18 cellular contexts compared by ENCODE assay signal in genomic region chr4:70061980-70062379, GRCh38. TPM values are rescaled to one million over a fixed set of nuclear protein-coding genes. Genes with fewer than 3 reads are reported as not detected.
DNase-seq lines count a peak whose midpoint lies in the region; ATAC-seq, FAIRE-seq and TF ChIP-seq lines count a peak whose summit lies in the region.
"Had no signal": no experiment of that assay in that cellular context is flagged by ENCODE, and none has a peak within 500 bp of the region (broad histone marks: within the 10 kb centered on the region; RNA-seq: fewer than 3 reads in every experiment).

No MANE protein-coding gene starts in this region.

- no TSS peak for BruUV-seq in GM12878 (replicated peaks; lab: Mats Ljungman, UMichigan)

- no peak overlapping the region for H3K9ac ChIP-seq in GM12878 (ENCODE audit: control insufficient read depth, insufficient read depth, low read length)

- H3K27me3 ChIP-seq in GM12878 (replicated peaks in 1 of 2; ENCODE audit: control insufficient read depth in 2 of 2, insufficient read depth in 2 of 2, low read length in 1 of 2): no peaks in the 10 kb centered on the region
- H3K27me3 ChIP-seq: testis had no signal

- SMC1A ChIA-PET in GM12878 (lab: Charles Lee; ENCODE audit: uncharacterized antibody, unreplicated experiment): interaction anchor here (1.0 to 1.6 kb wide), 2 partner anchors 9 to 11 kb away, joined by 3 to 7 read pairs; no protein-coding TSS in a partner anchor

- RAD21 ChIA-PET in GM12878 (lab: Charles Lee; ENCODE audit: unreplicated experiment): no interaction called here

- intact Hi-C loops in GM12878 (cut with micrococcal nuclease; ENCODE audit: unreplicated experiment): no loop called here

- H3K79me2 ChIP-seq in GM12878 (ENCODE audit: control insufficient read depth, insufficient read depth, low read length): no peaks in the 10 kb centered on the region

- H3K4me2 ChIP-seq in GM12878 (ENCODE audit: control insufficient read depth, insufficient read depth): no peak overlapping the region

- no peaks in the 10 kb centered on the region for H3K4me1 ChIP-seq in GM12878 (ENCODE audit: control insufficient read depth, insufficient read depth, low read length)
- H3K4me1 ChIP-seq: testis had no signal

- FAIRE-seq in GM12878 (lab: Jason Lieb, UNC) (no peak), H54 (lab: Jason Lieb, UNC) (no peak), RCC 7860 (lab: Jason Lieb, UNC) (no peak)

- no peak for TF ChIP-seq EP300 in GM12878 (IDR thresholded peaks at IDR 0.05; ENCODE audit: borderline replicate concordance in 1 of 2, control insufficient read depth in 1 of 2, low read depth in 2 of 2, low read length in 2 of 2)

- no peak for TF ChIP-seq CTCF in GM12878 (IDR thresholded peaks at IDR 0.05 in 2 of 3, conservative IDR thresholded peaks at IDR 0.05 in 1 of 3; ENCODE audit: control insufficient read depth in 2 of 3, extremely low read depth in 1 of 3, insufficient read depth in 1 of 3, low read depth in 3 of 3, low read length in 3 of 3)

- H3K9me3 ChIP-seq in GM12878 (replicated peaks; ENCODE audit: control insufficient read depth, insufficient read depth, low read length): no peaks in the 10 kb centered on the region
- H3K9me3 ChIP-seq: testis had no signal

- in situ Hi-C loops in GM12878 (cut with MboI): no loop called here

- H3K4me3 ChIP-seq in GM12878: no peak overlapping the region
- H3K4me3 ChIP-seq: testis had no signal

- DNase-seq in GM12878 (ENCODE audit: low read depth, low spot score): peak; percentile 13
- DNase-seq in H54 (ENCODE audit: insufficient read length, low spot score): no peak
- DNase-seq in GM19238 (ENCODE audit: insufficient read length, low spot score): no peak
- DNase-seq in RCC 7860 (ENCODE audit: low spot score): no peak
- DNase-seq: activated CD4-positive, alpha-beta T cell treated with anti-CD3 and anti-CD28 coated beads, Interleukin-2, amount 10 ng/mL, durations not matched to agents 7 days and 5 days; CD8-positive, alpha-beta memory T cell; GDM1; NCI-H1048; NCI-H510A; T-helper 17 cell; testis had no signal

- ATAC-seq in GM19324 (IDR thresholded peaks at IDR 0.05; ENCODE audit: low FRiP score, unreplicated experiment) (peak; percentile 89), HG02571 (IDR thresholded peaks at IDR 0.05; ENCODE audit: unreplicated experiment) (peak; percentile 86), HG03097 (IDR thresholded peaks at IDR 0.05; ENCODE audit: low FRiP score, unreplicated experiment) (peak; percentile 99), GM12878 (peak; percentile 86)
- ATAC-seq: Panc1, T-helper 17 cell had no signal

- no peaks in the 10 kb centered on the region for H4K20me1 ChIP-seq in GM12878 (ENCODE audit: control insufficient read depth, insufficient read depth)

- CTCF ChIA-PET in GM12878 (lab: Yijun Ruan, JAX): no interaction called here

- WGBS in GM12878 (ENCODE audit: insufficient coverage, insufficient replicate concordance, low lambda C conversion rate, missing lambda C conversion rate): 0% methylated on average over 1 of the region's 1 CpG

- TF ChIP-seq RAD21 in GM12878 (IDR thresholded peaks at IDR 0.05; ENCODE audit: insufficient read depth, low read depth, low read length): no peak

- H3K27ac ChIP-seq in GM12878 (ENCODE audit: control insufficient read depth, insufficient read depth): no peak overlapping the region
- H3K27ac ChIP-seq: testis had no signal

- no peak for TF ChIP-seq POLR2A in GM12878 (IDR thresholded peaks at IDR 0.05; ENCODE audit: low read depth, low read length)
- TF ChIP-seq POLR2A in H54 (IDR thresholded peaks at IDR 0.05; ENCODE audit: low read depth, low read length): no peak

- POLR2A ChIA-PET in GM12878 (lab: Charles Lee): no interaction called here

- H3K36me3 ChIP-seq in GM12878 (ENCODE audit: control insufficient read depth in 2 of 2, insufficient read depth in 2 of 2, low read length in 1 of 2): no peaks in the 10 kb centered on the region

- H2AFZ ChIP-seq in GM12878 (ENCODE audit: control insufficient read depth, low read depth, low read length): no peak overlapping the region

TF ChIP-seq in GM12878, 131 proteins besides CTCF, POLR2A, EP300 and RAD21:
- TF ChIP-seq CUX1 (IDR thresholded peaks at IDR 0.05; ENCODE audit: insufficient replicate concordance, low read depth, low read length) (no peak), RUNX3 (IDR thresholded peaks at IDR 0.05; ENCODE audit: low read length) (peak; percentile 31; the same call in 1 of the 2 replicates)

RNA-seq across cellular contexts. Expression of gene HTN1, which starts 11.7 kb away (rescaled TPM):
- not detected in 2 replicates for total RNA-seq in GM12878 (2013; cell fraction: nucleolus; rRNA removed)
- total RNA-seq in GM12878 (2014; rRNA removed) (not detected in 2 replicates), GM12878 (2014; rRNA removed; fragmentation: Illumina TruSeq; extraction: Trizol) (not detected in 2 replicates), GM12878 (2021) (not detected in 2 replicates)
- not detected for polyA plus RNA-seq in GM12878 (2011; ENCODE audit: low read depth)
- polyA plus RNA-seq in GM12878 (2011; rRNA removed) (not detected in 2 replicates), GM12878 (2014; fragmentation: Illumina TruSeq; extraction: Trizol) (0.03 TPM in 1 of 2 replicates, not detected in the other), GM12878 (2014; fragmentation: Nextera tagmentation; extraction: Ambion mirVana) (not detected), GM12878 (2014; rRNA removed) (not detected in 2 replicates), GM12878 (2016; fragmentation: Nextera tagmentation; extraction: Ambion mirVana) (not detected)
- not detected in 2 replicates for polyA plus RNA-seq in GM12878 (2011; cell fraction: cytosol; rRNA removed)
- not detected in 2 replicates for polyA plus RNA-seq in GM12878 (2011; cell fraction: nucleus; rRNA removed)
- not detected in 2 replicates for polyA plus RNA-seq in GM12878 (2012)
- not detected in 2 replicates for polyA minus RNA-seq in GM12878 (2011; rRNA and poly(A)+ RNA removed)
- not detected in 2 replicates for polyA minus RNA-seq in GM12878 (2011; cell fraction: cytosol; rRNA and poly(A)+ RNA removed)
- polyA minus RNA-seq in GM12878 (2011; cell fraction: nucleus; rRNA and poly(A)+ RNA removed): not detected in 2 replicates
- total RNA-seq: activated CD4-positive, alpha-beta T cell treated with anti-CD3 and anti-CD28 coated beads, Interleukin-2, amount 10 ng/mL, durations not matched to agents 7 days and 5 days; CD8-positive, alpha-beta memory T cell; mesenteric fat pad; omental fat pad; T-helper 17 cell; testis had no signal
- polyA plus RNA-seq: CD8-positive, alpha-beta memory T cell had no signal

RNA-seq across cellular contexts. Expression of gene HTN3, which starts 33.7 kb away (rescaled TPM):
- not detected in 2 replicates for total RNA-seq in GM12878 (2013; cell fraction: nucleolus; rRNA removed)
- total RNA-seq in GM12878 (2014; rRNA removed) (not detected in 2 replicates), GM12878 (2014; rRNA removed; fragmentation: Illumina TruSeq; extraction: Trizol) (not detected in 2 replicates), GM12878 (2021) (not detected in 2 replicates)
- not detected for polyA plus RNA-seq in GM12878 (2011; ENCODE audit: low read depth)
- polyA plus RNA-seq in GM12878 (2011; rRNA removed) (not detected in 2 replicates), GM12878 (2014; fragmentation: Illumina TruSeq; extraction: Trizol) (not detected in 2 replicates), GM12878 (2014; fragmentation: Nextera tagmentation; extraction: Ambion mirVana) (not detected), GM12878 (2014; rRNA removed) (not detected in 2 replicates), GM12878 (2016; fragmentation: Nextera tagmentation; extraction: Ambion mirVana) (not detected)
- polyA plus RNA-seq in GM12878 (2011; cell fraction: cytosol; rRNA removed): not detected in 2 replicates
- not detected in 2 replicates for polyA plus RNA-seq in GM12878 (2011; cell fraction: nucleus; rRNA removed)
- polyA plus RNA-seq in GM12878 (2012): not detected in 2 replicates
- not detected in 2 replicates for polyA minus RNA-seq in GM12878 (2011; rRNA and poly(A)+ RNA removed)
- polyA minus RNA-seq in GM12878 (2011; cell fraction: cytosol; rRNA and poly(A)+ RNA removed): not detected in 2 replicates
- polyA minus RNA-seq in GM12878 (2011; cell fraction: nucleus; rRNA and poly(A)+ RNA removed): not detected in 2 replicates
- total RNA-seq: activated CD4-positive, alpha-beta T cell treated with anti-CD3 and anti-CD28 coated beads, Interleukin-2, amount 10 ng/mL, durations not matched to agents 7 days and 5 days; CD8-positive, alpha-beta memory T cell; dermis microvascular lymphatic vessel endothelial cell; mesenteric fat pad; omental fat pad; T-helper 17 cell; testis had no signal
- polyA plus RNA-seq: CD8-positive, alpha-beta memory T cell had no signal
